In the genomic region with DNA sequence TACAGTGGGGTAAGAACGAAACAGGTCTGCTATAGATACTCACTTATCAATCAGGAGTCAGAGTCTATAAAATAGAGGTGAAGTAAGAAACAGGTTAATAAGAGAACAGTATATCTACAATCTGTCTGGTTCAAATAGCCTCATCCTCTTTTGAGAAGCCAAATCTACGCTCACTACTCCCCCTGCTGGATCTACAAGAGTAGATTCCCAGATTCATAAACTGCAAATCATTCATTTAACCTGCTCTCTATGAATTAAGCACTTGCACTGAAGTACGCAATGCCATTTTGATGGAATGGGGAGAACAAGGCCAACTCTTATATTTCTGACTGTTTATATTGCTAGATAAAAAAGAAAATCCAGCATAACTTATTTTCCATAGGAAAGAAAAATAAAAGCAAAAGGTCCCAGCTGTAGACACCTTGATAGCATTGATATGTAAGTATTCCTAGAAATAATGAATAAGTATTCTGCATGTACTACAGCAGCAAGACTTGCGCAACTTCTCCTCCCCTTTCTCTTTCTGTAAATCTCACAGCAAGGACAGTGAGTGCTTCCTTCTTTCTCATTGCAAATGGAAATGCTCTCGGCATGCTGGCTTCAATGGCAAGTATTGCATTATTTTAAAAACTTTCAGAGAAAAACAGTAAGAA, we compare ENCODE assay signal across 1 cellular context.
TF ChIP-seq lines count a peak whose summit lies in the region.

No MANE protein-coding gene starts in this region.

TF ChIP-seq in GM23338, 12 proteins besides CTCF, POLR2A, EP300 and RAD21 (continued from another document):
- TF ChIP-seq, protein P1, sequence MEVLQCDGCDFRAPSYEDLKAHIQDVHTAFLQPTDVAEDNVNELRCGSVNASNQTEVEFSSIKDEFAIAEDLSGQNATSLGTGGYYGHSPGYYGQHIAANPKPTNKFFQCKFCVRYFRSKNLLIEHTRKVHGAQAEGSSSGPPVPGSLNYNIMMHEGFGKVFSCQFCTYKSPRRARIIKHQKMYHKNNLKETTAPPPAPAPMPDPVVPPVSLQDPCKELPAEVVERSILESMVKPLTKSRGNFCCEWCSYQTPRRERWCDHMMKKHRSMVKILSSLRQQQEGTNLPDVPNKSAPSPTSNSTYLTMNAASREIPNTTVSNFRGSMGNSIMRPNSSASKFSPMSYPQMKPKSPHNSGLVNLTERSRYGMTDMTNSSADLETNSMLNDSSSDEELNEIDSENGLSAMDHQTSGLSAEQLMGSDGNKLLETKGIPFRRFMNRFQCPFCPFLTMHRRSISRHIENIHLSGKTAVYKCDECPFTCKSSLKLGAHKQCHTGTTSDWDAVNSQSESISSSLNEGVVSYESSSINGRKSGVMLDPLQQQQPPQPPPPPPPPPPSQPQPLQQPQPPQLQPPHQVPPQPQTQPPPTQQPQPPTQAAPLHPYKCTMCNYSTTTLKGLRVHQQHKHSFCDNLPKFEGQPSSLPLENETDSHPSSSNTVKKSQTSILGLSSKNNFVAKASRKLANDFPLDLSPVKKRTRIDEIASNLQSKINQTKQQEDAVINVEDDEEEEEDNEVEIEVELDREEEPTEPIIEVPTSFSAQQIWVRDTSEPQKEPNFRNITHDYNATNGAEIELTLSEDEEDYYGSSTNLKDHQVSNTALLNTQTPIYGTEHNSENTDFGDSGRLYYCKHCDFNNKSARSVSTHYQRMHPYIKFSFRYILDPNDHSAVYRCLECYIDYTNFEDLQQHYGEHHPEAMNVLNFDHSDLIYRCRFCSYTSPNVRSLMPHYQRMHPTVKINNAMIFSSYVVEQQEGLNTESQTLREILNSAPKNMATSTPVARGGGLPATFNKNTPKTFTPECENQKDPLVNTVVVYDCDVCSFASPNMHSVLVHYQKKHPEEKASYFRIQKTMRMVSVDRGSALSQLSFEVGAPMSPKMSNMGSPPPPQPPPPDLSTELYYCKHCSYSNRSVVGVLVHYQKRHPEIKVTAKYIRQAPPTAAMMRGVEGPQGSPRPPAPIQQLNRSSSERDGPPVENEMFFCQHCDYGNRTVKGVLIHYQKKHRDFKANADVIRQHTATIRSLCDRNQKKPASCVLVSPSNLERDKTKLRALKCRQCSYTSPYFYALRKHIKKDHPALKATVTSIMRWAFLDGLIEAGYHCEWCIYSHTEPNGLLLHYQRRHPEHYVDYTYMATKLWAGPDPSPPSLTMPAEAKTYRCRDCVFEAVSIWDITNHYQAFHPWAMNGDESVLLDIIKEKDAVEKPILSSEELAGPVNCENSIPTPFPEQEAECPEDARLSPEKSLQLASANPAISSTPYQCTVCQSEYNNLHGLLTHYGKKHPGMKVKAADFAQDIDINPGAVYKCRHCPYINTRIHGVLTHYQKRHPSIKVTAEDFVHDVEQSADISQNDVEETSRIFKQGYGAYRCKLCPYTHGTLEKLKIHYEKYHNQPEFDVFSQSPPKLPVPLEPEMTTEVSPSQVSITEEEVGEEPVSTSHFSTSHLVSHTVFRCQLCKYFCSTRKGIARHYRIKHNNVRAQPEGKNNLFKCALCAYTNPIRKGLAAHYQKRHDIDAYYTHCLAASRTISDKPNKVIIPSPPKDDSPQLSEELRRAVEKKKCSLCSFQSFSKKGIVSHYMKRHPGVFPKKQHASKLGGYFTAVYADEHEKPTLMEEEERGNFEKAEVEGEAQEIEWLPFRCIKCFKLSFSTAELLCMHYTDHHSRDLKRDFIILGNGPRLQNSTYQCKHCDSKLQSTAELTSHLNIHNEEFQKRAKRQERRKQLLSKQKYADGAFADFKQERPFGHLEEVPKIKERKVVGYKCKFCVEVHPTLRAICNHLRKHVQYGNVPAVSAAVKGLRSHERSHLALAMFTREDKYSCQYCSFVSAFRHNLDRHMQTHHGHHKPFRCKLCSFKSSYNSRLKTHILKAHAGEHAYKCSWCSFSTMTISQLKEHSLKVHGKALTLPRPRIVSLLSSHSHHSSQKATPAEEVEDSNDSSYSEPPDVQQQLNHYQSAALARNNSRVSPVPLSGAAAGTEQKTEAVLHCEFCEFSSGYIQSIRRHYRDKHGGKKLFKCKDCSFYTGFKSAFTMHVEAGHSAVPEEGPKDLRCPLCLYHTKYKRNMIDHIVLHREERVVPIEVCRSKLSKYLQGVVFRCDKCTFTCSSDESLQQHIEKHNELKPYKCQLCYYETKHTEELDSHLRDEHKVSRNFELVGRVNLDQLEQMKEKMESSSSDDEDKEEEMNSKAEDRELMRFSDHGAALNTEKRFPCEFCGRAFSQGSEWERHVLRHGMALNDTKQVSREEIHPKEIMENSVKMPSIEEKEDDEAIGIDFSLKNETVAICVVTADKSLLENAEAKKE (CRISPR knock-in tag; IDR thresholded peaks at IDR 0.05): no peak
- TF ChIP-seq JUNB (IDR thresholded peaks at IDR 0.05; ENCODE audit: unreplicated experiment) (no peak), ZNF331 (CRISPR knock-in tag; IDR thresholded peaks at IDR 0.05; ENCODE audit: low read depth) (no peak), ZNF114 (CRISPR knock-in tag; IDR thresholded peaks at IDR 0.05) (no peak), CREB1 (CRISPR knock-in tag; IDR thresholded peaks at IDR 0.05; ENCODE audit: low read depth) (no peak)
